In the genomic region with DNA sequence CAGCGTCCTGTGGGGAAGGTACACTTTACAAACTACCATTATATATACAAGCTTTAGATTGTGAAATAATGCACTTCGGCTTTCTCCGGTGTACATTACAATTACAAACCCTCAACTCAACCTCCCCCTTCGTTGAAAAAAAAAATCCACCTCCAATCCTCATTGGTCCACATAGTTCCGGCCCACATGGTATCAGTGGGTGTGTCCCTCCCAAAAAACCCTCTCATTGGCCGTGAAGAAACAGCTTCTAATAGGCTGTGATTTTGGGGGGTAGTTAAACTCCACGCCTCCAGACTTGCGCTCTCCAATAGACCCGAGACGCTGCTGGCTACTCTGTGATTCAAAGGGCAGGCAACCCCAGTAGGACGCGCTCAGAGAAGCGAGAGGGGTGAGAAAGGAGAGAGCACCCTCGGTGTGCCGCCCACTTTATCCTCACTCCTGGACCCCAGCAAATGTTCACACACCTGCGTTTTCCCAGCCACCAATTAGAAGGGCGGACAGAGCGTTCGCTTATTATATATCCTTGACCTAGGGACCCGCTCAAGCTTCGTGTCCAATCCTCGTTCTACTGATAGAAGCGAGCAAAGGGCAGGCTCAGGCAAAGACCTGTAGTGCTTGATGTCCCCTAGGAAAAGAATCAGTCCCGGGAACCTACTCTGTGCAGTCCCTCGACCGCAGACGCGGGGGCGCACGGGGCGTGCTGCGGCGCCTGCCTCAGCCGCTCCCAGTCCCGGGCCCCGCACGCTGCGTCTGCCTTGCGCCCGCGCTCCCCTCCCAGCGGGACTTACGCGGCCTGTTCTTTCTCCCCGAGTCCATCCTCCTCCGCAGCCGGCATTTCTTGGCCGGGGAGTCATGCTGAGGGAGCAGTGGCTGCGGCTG, we compare ENCODE assay signal across 1 cellular context.
TF ChIP-seq lines count a peak whose summit lies in the region.

No MANE protein-coding gene starts in this region.

TF ChIP-seq in HepG2, 621 proteins besides CTCF, POLR2A, EP300 and RAD21 (continued from another document and continues in another):
- TF ChIP-seq, protein P1, sequence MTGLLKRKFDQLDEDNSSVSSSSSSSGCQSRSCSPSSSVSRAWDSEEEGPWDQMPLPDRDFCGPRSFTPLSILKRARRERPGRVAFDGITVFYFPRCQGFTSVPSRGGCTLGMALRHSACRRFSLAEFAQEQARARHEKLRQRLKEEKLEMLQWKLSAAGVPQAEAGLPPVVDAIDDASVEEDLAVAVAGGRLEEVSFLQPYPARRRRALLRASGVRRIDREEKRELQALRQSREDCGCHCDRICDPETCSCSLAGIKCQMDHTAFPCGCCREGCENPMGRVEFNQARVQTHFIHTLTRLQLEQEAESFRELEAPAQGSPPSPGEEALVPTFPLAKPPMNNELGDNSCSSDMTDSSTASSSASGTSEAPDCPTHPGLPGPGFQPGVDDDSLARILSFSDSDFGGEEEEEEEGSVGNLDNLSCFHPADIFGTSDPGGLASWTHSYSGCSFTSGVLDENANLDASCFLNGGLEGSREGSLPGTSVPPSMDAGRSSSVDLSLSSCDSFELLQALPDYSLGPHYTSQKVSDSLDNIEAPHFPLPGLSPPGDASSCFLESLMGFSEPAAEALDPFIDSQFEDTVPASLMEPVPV (CRISPR knock-in tag; IDR thresholded peaks at IDR 0.05), result peak; percentile 33; the same call in 1 of the 2 replicates
- TF ChIP-seq SAP130 (CRISPR knock-in tag; IDR thresholded peaks at IDR 0.05; ENCODE audit: low read depth) (peak; percentile 87), KMT2B (CRISPR knock-in tag; IDR thresholded peaks at IDR 0.05) (peak; percentile 71), JARID2 (CRISPR knock-in tag; IDR thresholded peaks at IDR 0.05; ENCODE audit: insufficient replicate concordance) (no peak), RELA (CRISPR knock-in tag; IDR thresholded peaks at IDR 0.05) (0 out of 2 replicates have a peak, but pooled peaks have one; percentile 31), ZNF205 (CRISPR knock-in tag; IDR thresholded peaks at IDR 0.05) (peak; percentile 18; the same call in 1 of the 2 replicates), ARNT (IDR thresholded peaks at IDR 0.05) (no peak), SAFB2 (CRISPR knock-in tag; IDR thresholded peaks at IDR 0.05; ENCODE audit: borderline replicate concordance, low read depth) (no peak; the same call in 1 of the 2 replicates), NPAS2 (CRISPR knock-in tag; IDR thresholded peaks at IDR 0.05; ENCODE audit: borderline replicate concordance) (no peak), PHF8 (CRISPR knock-in tag; IDR thresholded peaks at IDR 0.05) (peak; percentile 48), GABPB1 (CRISPR knock-in tag; IDR thresholded peaks at IDR 0.05) (peak; percentile 41), ZBTB20 (CRISPR knock-in tag; IDR thresholded peaks at IDR 0.05; ENCODE audit: borderline replicate concordance, low read depth) (no peak), ZNF543 (CRISPR knock-in tag; IDR thresholded peaks at IDR 0.05) (peak; percentile 17; the same call in 1 of the 2 replicates), ZNF780A (CRISPR knock-in tag; IDR thresholded peaks at IDR 0.05) (peak; percentile 90), DR1 (CRISPR knock-in tag; IDR thresholded peaks at IDR 0.05) (peak; percentile 98), HMG20B (CRISPR knock-in tag; conservative IDR thresholded peaks at IDR 0.05) (no peak), KAT2B (IDR thresholded peaks at IDR 0.05; ENCODE audit: borderline replicate concordance, low read depth, low read length) (no peak), HDAC2 (CRISPR knock-in tag; IDR thresholded peaks at IDR 0.05) (peak; percentile 41; the same call in 1 of the 2 replicates), REL (CRISPR knock-in tag; conservative IDR thresholded peaks at IDR 0.05) (peak; percentile 75; the same call in 1 of the 2 replicates), ZNF451 (CRISPR knock-in tag; IDR thresholded peaks at IDR 0.05) (no peak), MTF1 (CRISPR knock-in tag; IDR thresholded peaks at IDR 0.05) (peak; percentile 60; the same call in 1 of the 2 replicates), HOXA7 (CRISPR knock-in tag; IDR thresholded peaks at IDR 0.05) (0 out of 2 replicates have a peak, but pooled peaks have one; percentile 55), ZNF44 (CRISPR knock-in tag; IDR thresholded peaks at IDR 0.05) (peak; percentile 72; the same call in 1 of the 2 replicates), HDAC1 (CRISPR knock-in tag; IDR thresholded peaks at IDR 0.05) (peak; percentile 67), SMARCC2 (IDR thresholded peaks at IDR 0.05) (no peak), ZNF138 (CRISPR knock-in tag; IDR thresholded peaks at IDR 0.05; ENCODE audit: low read depth) (peak; percentile 93; the same call in 1 of the 2 replicates), CEBPB (IDR thresholded peaks at IDR 0.05; ENCODE audit: borderline replicate concordance, low read depth, low read length) (peak; percentile 97), MED1 (CRISPR knock-in tag; IDR thresholded peaks at IDR 0.05) (peak; percentile 79)
- TF ChIP-seq, protein P2, sequence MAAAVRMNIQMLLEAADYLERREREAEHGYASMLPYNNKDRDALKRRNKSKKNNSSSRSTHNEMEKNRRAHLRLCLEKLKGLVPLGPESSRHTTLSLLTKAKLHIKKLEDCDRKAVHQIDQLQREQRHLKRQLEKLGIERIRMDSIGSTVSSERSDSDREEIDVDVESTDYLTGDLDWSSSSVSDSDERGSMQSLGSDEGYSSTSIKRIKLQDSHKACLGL (CRISPR knock-in tag; IDR thresholded peaks at IDR 0.05), result no peak
- TF ChIP-seq, protein P3, sequence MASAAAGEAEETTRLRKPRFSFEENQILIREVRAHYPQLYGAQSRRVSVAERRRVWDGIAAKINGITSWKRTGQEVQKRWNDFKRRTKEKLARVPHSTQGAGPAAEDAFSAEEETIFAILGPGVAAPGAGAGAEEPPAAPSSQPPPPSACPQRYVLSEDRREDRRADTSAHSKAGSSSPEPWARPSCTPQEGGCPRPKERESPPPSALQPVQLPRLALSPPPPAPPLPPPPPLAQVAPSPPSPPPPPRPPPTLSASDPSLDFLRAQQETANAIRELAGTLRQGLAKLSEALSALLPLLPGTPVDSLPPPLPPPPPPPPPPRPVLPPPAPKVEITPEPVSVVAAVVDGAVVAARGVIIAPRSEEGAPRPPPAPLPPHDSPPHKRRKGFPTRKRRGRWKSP (CRISPR knock-in tag; IDR thresholded peaks at IDR 0.05), result peak; percentile 44; the same call in 1 of the 2 replicates
- TF ChIP-seq, protein P4, sequence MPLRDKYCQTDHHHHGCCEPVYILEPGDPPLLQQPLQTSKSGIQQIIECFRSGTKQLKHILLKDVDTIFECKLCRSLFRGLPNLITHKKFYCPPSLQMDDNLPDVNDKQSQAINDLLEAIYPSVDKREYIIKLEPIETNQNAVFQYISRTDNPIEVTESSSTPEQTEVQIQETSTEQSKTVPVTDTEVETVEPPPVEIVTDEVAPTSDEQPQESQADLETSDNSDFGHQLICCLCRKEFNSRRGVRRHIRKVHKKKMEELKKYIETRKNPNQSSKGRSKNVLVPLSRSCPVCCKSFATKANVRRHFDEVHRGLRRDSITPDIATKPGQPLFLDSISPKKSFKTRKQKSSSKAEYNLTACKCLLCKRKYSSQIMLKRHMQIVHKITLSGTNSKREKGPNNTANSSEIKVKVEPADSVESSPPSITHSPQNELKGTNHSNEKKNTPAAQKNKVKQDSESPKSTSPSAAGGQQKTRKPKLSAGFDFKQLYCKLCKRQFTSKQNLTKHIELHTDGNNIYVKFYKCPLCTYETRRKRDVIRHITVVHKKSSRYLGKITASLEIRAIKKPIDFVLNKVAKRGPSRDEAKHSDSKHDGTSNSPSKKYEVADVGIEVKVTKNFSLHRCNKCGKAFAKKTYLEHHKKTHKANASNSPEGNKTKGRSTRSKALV (CRISPR knock-in tag; IDR thresholded peaks at IDR 0.05), result peak; percentile 9; the same call in 1 of the 2 replicates
- TF ChIP-seq, protein P5, sequence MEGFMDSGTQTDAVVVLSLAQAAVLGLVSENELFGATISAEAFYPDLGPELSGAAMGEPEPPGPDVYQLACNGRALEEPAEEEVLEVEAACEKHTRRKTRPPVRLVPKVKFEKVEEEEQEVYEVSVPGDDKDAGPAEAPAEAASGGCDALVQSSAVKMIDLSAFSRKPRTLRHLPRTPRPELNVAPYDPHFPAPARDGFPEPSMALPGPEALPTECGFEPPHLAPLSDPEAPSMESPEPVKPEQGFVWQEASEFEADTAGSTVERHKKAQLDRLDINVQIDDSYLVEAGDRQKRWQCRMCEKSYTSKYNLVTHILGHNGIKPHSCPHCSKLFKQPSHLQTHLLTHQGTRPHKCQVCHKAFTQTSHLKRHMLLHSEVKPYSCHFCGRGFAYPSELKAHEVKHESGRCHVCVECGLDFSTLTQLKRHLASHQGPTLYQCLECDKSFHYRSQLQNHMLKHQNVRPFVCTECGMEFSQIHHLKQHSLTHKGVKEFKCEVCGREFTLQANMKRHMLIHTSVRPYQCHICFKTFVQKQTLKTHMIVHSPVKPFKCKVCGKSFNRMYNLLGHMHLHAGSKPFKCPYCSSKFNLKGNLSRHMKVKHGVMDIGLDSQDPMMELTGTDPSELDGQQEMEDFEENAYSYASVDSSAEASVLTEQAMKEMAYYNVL (CRISPR knock-in tag; IDR thresholded peaks at IDR 0.05; ENCODE audit: borderline replicate concordance), result no peak
- TF ChIP-seq, protein P6, sequence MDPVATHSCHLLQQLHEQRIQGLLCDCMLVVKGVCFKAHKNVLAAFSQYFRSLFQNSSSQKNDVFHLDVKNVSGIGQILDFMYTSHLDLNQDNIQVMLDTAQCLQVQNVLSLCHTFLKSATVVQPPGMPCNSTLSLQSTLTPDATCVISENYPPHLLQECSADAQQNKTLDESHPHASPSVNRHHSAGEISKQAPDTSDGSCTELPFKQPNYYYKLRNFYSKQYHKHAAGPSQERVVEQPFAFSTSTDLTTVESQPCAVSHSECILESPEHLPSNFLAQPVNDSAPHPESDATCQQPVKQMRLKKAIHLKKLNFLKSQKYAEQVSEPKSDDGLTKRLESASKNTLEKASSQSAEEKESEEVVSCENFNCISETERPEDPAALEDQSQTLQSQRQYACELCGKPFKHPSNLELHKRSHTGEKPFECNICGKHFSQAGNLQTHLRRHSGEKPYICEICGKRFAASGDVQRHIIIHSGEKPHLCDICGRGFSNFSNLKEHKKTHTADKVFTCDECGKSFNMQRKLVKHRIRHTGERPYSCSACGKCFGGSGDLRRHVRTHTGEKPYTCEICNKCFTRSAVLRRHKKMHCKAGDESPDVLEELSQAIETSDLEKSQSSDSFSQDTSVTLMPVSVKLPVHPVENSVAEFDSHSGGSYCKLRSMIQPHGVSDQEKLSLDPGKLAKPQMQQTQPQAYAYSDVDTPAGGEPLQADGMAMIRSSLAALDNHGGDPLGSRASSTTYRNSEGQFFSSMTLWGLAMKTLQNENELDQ (CRISPR knock-in tag; IDR thresholded peaks at IDR 0.05; ENCODE audit: borderline replicate concordance), result no peak
- TF ChIP-seq, protein P7, sequence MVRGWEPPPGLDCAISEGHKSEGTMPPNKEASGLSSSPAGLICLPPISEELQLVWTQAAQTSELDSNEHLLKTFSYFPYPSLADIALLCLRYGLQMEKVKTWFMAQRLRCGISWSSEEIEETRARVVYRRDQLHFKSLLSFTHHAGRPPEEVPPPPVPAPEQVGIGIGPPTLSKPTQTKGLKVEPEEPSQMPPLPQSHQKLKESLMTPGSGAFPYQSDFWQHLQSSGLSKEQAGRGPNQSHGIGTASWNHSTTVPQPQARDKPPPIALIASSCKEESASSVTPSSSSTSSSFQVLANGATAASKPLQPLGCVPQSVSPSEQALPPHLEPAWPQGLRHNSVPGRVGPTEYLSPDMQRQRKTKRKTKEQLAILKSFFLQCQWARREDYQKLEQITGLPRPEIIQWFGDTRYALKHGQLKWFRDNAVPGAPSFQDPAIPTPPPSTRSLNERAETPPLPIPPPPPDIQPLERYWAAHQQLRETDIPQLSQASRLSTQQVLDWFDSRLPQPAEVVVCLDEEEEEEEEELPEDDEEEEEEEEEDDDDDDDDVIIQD (CRISPR knock-in tag; IDR thresholded peaks at IDR 0.05; ENCODE audit: low read depth), result peak; percentile 99
- TF ChIP-seq, protein P8, sequence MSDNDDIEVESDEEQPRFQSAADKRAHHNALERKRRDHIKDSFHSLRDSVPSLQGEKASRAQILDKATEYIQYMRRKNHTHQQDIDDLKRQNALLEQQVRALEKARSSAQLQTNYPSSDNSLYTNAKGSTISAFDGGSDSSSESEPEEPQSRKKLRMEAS (IDR thresholded peaks at IDR 0.05), result peak; percentile 65; the same call in 1 of the 2 replicates
- TF ChIP-seq, protein P9, sequence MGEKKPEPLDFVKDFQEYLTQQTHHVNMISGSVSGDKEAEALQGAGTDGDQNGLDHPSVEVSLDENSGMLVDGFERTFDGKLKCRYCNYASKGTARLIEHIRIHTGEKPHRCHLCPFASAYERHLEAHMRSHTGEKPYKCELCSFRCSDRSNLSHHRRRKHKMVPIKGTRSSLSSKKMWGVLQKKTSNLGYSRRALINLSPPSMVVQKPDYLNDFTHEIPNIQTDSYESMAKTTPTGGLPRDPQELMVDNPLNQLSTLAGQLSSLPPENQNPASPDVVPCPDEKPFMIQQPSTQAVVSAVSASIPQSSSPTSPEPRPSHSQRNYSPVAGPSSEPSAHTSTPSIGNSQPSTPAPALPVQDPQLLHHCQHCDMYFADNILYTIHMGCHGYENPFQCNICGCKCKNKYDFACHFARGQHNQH (CRISPR knock-in tag; IDR thresholded peaks at IDR 0.05), result 0 out of 2 replicates have a peak, but pooled peaks have one; percentile 63
- TF ChIP-seq, protein P10, sequence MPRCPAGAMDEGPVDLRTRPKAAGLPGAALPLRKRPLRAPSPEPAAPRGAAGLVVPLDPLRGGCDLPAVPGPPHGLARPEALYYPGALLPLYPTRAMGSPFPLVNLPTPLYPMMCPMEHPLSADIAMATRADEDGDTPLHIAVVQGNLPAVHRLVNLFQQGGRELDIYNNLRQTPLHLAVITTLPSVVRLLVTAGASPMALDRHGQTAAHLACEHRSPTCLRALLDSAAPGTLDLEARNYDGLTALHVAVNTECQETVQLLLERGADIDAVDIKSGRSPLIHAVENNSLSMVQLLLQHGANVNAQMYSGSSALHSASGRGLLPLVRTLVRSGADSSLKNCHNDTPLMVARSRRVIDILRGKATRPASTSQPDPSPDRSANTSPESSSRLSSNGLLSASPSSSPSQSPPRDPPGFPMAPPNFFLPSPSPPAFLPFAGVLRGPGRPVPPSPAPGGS (CRISPR knock-in tag; IDR thresholded peaks at IDR 0.05), result peak; percentile 52; the same call in 1 of the 2 replicates
